1 cellular context compared by ENCODE assay signal in the genomic region with DNA sequence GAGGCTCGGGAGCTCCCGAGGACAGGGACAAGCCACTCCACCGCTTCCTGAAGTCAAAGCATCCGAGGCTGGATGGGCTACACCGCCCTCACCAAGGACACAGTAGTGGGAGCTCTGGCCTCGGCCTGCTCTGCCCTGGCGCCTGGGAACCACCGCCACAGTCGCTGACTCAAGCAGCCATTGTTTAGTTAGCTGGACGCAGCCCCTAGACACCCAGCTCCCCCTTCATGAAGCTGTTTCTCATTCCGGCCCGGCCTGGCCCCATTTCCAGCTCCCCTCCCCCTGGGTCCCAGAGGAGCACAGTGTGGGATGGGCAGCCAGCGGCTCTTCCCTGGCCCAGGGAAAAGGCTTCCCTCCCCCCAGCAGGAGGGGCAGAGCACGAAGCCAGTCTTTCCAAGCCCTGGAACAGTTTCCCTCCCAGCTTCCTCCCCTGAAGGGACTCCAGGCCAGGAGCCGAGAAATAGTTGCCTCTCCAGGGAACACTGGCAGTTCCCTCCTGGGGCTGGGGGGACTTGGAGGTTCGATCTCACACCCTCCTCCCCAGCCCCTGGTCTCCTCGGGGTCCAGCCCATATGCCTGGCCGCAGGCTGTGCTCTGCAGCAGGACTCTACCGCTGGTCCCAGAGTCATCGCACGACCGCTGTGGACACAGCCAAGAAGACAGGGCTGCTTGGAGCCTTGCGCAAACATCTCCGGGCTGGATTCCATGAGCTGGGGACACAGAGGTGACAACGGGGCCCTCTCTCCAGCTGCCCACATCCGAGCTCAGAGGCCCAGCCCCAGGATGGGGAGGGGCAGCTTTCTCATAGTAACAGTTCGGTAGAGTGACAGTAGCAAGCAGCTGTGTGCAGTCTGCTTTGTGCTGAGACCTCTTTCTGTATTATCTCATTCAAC.
TF ChIP-seq lines count a peak whose summit lies in the region.

No MANE protein-coding gene starts in this region.

TF ChIP-seq in HepG2, 621 proteins besides CTCF, POLR2A, EP300 and RAD21 (continued from another document and continues in another):
- TF ChIP-seq, protein P1, sequence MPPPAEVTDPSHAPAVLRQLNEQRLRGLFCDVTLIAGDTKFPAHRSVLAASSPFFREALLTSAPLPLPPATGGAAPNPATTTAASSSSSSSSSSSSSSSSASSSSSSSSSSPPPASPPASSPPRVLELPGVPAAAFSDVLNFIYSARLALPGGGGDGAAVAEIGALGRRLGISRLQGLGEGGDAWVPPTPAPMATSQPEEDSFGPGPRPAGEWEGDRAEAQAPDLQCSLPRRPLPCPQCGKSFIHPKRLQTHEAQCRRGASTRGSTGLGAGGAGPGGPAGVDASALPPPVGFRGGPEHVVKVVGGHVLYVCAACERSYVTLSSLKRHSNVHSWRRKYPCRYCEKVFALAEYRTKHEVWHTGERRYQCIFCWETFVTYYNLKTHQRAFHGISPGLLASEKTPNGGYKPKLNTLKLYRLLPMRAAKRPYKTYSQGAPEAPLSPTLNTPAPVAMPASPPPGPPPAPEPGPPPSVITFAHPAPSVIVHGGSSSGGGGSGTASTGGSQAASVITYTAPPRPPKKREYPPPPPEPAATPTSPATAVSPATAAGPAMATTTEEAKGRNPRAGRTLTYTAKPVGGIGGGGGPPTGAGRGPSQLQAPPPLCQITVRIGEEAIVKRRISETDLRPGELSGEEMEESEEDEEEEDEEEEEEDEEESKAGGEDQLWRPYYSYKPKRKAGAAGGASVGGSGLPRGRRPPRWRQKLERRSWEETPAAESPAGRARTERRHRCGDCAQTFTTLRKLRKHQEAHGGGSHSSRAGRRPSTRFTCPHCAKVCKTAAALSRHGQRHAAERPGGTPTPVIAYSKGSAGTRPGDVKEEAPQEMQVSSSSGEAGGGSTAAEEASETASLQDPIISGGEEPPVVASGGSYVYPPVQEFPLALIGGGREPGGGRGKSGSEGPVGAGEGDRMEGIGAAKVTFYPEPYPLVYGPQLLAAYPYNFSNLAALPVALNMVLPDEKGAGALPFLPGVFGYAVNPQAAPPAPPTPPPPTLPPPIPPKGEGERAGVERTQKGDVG (CRISPR knock-in tag; IDR thresholded peaks at IDR 0.05; ENCODE audit: borderline replicate concordance): no peak
- TF ChIP-seq, protein P2, sequence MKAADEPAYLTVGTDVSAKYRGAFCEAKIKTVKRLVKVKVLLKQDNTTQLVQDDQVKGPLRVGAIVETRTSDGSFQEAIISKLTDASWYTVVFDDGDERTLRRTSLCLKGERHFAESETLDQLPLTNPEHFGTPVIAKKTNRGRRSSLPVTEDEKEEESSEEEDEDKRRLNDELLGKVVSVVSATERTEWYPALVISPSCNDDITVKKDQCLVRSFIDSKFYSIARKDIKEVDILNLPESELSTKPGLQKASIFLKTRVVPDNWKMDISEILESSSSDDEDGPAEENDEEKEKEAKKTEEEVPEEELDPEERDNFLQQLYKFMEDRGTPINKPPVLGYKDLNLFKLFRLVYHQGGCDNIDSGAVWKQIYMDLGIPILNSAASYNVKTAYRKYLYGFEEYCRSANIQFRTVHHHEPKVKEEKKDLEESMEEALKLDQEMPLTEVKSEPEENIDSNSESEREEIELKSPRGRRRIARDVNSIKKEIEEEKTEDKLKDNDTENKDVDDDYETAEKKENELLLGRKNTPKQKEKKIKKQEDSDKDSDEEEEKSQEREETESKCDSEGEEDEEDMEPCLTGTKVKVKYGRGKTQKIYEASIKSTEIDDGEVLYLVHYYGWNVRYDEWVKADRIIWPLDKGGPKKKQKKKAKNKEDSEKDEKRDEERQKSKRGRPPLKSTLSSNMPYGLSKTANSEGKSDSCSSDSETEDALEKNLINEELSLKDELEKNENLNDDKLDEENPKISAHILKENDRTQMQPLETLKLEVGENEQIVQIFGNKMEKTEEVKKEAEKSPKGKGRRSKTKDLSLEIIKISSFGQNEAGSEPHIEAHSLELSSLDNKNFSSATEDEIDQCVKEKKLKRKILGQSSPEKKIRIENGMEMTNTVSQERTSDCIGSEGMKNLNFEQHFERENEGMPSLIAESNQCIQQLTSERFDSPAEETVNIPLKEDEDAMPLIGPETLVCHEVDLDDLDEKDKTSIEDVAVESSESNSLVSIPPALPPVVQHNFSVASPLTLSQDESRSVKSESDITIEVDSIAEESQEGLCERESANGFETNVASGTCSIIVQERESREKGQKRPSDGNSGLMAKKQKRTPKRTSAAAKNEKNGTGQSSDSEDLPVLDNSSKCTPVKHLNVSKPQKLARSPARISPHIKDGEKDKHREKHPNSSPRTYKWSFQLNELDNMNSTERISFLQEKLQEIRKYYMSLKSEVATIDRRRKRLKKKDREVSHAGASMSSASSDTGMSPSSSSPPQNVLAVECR (CRISPR knock-in tag; IDR thresholded peaks at IDR 0.05; ENCODE audit: borderline replicate concordance): peak; percentile 52; the same call in 1 of the 2 replicates
- TF ChIP-seq KLF9 (CRISPR knock-in tag; IDR thresholded peaks at IDR 0.05; ENCODE audit: low read depth): peak; percentile 45; the same call in 1 of the 2 replicates
- TF ChIP-seq SRSF9 (IDR thresholded peaks at IDR 0.05; ENCODE audit: borderline replicate concordance, insufficient read depth, low read depth, low read length, poor library complexity, severe bottlenecking): no peak
- TF ChIP-seq REPIN1 (CRISPR knock-in tag; IDR thresholded peaks at IDR 0.05; ENCODE audit: borderline replicate concordance, low read depth): no peak
- TF ChIP-seq CCAR2 (optimal IDR thresholded peaks at IDR 0.05; ENCODE audit: low read depth, low read length): no peak
- TF ChIP-seq EHMT2 (IDR thresholded peaks at IDR 0.05; ENCODE audit: borderline replicate concordance, low read depth, low read length): no peak
- TF ChIP-seq PPARG (CRISPR knock-in tag; conservative IDR thresholded peaks at IDR 0.05): no peak; the same call in 1 of the 2 replicates
- no peak for TF ChIP-seq ZFP36 (IDR thresholded peaks at IDR 0.05; ENCODE audit: borderline replicate concordance, low read depth, low read length, partially characterized antibody)
- TF ChIP-seq ZNF274 (CRISPR knock-in tag; IDR thresholded peaks at IDR 0.05): no peak
- no peak for TF ChIP-seq NFYC (CRISPR knock-in tag; IDR thresholded peaks at IDR 0.05)
- no peak for TF ChIP-seq CENPT (CRISPR knock-in tag; IDR thresholded peaks at IDR 0.05; ENCODE audit: low read depth)
- no peak for TF ChIP-seq SMC3 (IDR thresholded peaks at IDR 0.05; ENCODE audit: low read length)
- no peak for TF ChIP-seq ZFAT (CRISPR knock-in tag; conservative IDR thresholded peaks at IDR 0.05)
- TF ChIP-seq ZNF253 (CRISPR knock-in tag; IDR thresholded peaks at IDR 0.05; ENCODE audit: borderline replicate concordance): no peak
- peak; percentile 66 for TF ChIP-seq NCOA2 (CRISPR knock-in tag; IDR thresholded peaks at IDR 0.05)
- TF ChIP-seq TSC22D2 (CRISPR knock-in tag; IDR thresholded peaks at IDR 0.05; ENCODE audit: borderline replicate concordance): peak; percentile 47; the same call in 1 of the 2 replicates
- TF ChIP-seq, protein P3, sequence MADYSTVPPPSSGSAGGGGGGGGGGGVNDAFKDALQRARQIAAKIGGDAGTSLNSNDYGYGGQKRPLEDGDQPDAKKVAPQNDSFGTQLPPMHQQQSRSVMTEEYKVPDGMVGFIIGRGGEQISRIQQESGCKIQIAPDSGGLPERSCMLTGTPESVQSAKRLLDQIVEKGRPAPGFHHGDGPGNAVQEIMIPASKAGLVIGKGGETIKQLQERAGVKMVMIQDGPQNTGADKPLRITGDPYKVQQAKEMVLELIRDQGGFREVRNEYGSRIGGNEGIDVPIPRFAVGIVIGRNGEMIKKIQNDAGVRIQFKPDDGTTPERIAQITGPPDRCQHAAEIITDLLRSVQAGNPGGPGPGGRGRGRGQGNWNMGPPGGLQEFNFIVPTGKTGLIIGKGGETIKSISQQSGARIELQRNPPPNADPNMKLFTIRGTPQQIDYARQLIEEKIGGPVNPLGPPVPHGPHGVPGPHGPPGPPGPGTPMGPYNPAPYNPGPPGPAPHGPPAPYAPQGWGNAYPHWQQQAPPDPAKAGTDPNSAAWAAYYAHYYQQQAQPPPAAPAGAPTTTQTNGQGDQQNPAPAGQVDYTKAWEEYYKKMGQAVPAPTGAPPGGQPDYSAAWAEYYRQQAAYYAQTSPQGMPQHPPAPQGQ (CRISPR knock-in tag; IDR thresholded peaks at IDR 0.05; ENCODE audit: borderline replicate concordance): no peak
- TF ChIP-seq, protein P4, sequence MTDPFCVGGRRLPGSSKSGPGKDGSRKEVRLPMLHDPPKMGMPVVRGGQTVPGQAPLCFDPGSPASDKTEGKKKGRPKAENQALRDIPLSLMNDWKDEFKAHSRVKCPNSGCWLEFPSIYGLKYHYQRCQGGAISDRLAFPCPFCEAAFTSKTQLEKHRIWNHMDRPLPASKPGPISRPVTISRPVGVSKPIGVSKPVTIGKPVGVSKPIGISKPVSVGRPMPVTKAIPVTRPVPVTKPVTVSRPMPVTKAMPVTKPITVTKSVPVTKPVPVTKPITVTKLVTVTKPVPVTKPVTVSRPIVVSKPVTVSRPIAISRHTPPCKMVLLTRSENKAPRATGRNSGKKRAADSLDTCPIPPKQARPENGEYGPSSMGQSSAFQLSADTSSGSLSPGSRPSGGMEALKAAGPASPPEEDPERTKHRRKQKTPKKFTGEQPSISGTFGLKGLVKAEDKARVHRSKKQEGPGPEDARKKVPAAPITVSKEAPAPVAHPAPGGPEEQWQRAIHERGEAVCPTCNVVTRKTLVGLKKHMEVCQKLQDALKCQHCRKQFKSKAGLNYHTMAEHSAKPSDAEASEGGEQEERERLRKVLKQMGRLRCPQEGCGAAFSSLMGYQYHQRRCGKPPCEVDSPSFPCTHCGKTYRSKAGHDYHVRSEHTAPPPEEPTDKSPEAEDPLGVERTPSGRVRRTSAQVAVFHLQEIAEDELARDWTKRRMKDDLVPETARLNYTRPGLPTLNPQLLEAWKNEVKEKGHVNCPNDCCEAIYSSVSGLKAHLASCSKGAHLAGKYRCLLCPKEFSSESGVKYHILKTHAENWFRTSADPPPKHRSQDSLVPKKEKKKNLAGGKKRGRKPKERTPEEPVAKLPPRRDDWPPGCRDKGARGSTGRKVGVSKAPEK (CRISPR knock-in tag; IDR thresholded peaks at IDR 0.05; ENCODE audit: borderline replicate concordance): no peak
- peak; percentile 66; the same call in 1 of the 2 replicates for TF ChIP-seq ELF3 (CRISPR knock-in tag; IDR thresholded peaks at IDR 0.05)
- TF ChIP-seq, protein P5, sequence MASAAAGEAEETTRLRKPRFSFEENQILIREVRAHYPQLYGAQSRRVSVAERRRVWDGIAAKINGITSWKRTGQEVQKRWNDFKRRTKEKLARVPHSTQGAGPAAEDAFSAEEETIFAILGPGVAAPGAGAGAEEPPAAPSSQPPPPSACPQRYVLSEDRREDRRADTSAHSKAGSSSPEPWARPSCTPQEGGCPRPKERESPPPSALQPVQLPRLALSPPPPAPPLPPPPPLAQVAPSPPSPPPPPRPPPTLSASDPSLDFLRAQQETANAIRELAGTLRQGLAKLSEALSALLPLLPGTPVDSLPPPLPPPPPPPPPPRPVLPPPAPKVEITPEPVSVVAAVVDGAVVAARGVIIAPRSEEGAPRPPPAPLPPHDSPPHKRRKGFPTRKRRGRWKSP (CRISPR knock-in tag; IDR thresholded peaks at IDR 0.05): peak; percentile 78
- TF ChIP-seq, protein P6, sequence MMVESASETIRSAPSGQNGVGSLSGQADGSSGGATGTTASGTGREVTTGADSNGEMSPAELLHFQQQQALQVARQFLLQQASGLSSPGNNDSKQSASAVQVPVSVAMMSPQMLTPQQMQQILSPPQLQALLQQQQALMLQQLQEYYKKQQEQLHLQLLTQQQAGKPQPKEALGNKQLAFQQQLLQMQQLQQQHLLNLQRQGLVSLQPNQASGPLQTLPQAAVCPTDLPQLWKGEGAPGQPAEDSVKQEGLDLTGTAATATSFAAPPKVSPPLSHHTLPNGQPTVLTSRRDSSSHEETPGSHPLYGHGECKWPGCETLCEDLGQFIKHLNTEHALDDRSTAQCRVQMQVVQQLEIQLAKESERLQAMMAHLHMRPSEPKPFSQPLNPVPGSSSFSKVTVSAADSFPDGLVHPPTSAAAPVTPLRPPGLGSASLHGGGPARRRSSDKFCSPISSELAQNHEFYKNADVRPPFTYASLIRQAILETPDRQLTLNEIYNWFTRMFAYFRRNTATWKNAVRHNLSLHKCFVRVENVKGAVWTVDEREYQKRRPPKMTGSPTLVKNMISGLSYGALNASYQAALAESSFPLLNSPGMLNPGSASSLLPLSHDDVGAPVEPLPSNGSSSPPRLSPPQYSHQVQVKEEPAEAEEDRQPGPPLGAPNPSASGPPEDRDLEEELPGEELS (CRISPR knock-in tag; IDR thresholded peaks at IDR 0.05): peak; percentile 68
- TF ChIP-seq ZNF780A (CRISPR knock-in tag; IDR thresholded peaks at IDR 0.05): no peak
- no peak for TF ChIP-seq JARID2 (CRISPR knock-in tag; IDR thresholded peaks at IDR 0.05; ENCODE audit: insufficient replicate concordance)
- no peak for TF ChIP-seq PLRG1 (conservative IDR thresholded peaks at IDR 0.05)
- no peak for TF ChIP-seq U2AF2 (IDR thresholded peaks at IDR 0.05; ENCODE audit: low read depth, low read length)
- TF ChIP-seq NR2F6 (IDR thresholded peaks at IDR 0.05): no peak; the same call in none of the 2 replicates
- peak; percentile 68 for TF ChIP-seq NR2F6 (CRISPR knock-in tag; IDR thresholded peaks at IDR 0.05)
- TF ChIP-seq ZNF282 (IDR thresholded peaks at IDR 0.05; ENCODE audit: partially characterized antibody): no peak
- TF ChIP-seq, protein P7, sequence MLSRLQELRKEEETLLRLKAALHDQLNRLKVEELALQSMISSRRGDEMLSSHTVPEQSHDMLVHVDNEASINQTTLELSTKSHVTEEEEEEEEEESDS (CRISPR knock-in tag; IDR thresholded peaks at IDR 0.05; ENCODE audit: borderline replicate concordance): 0 out of 2 replicates have a peak, but pooled peaks have one; percentile 33
- TF ChIP-seq, protein P8, sequence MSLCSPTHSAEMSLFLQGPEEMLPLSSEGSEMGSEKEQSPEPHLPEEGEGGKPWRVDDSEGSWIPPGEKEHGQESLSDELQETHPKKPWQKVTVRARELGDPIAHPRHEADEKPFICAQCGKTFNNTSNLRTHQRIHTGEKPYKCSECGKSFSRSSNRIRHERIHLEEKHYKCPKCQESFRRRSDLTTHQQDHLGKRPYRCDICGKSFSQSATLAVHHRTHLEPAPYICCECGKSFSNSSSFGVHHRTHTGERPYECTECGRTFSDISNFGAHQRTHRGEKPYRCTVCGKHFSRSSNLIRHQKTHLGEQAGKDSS (CRISPR knock-in tag; IDR thresholded peaks at IDR 0.05; ENCODE audit: borderline replicate concordance, low read depth): no peak
- TF ChIP-seq PCBP1 (IDR thresholded peaks at IDR 0.05; ENCODE audit: borderline replicate concordance, low read depth, low read length): 0 out of 2 replicates have a peak, but pooled peaks have one; percentile 18
- TF ChIP-seq, protein P9, sequence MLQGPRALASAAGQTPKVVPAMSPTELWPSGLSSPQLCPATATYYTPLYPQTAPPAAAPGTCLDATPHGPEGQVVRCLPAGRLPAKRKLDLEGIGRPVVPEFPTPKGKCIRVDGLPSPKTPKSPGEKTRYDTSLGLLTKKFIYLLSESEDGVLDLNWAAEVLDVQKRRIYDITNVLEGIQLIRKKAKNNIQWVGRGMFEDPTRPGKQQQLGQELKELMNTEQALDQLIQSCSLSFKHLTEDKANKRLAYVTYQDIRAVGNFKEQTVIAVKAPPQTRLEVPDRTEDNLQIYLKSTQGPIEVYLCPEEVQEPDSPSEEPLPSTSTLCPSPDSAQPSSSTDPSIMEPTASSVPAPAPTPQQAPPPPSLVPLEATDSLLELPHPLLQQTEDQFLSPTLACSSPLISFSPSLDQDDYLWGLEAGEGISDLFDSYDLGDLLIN (CRISPR knock-in tag; IDR thresholded peaks at IDR 0.05; ENCODE audit: borderline replicate concordance): no peak
